ENCODE assay signal across 13 cellular contexts in the genomic region with DNA sequence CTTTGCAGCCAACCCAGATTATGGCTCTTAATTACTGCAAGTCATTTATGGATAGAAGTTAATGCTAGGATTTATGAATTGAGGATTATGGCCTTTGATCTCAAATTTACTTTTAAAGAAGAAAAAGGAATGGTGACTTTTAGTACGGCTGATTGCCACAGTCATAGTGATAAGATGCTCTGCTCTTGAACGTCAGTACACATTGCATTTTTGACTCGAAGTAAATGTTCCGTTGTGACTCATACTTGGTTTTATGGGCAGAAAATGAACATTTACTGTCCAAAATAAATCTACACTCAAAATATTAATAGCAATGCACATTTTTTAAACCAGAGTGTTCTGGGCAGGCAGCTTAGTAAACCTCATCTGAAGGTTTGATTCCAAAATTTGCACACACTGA. TPM values are rescaled to one million over a fixed set of nuclear protein-coding genes. Genes with fewer than 3 reads are reported as not detected.
DNase-seq lines count a peak whose midpoint lies in the region; ATAC-seq and TF ChIP-seq lines count a peak whose summit lies in the region.
"Had no signal": no experiment of that assay in that cellular context is flagged by ENCODE, and none has a peak within 500 bp of the region (broad histone marks: within the 10 kb centered on the region; RNA-seq: fewer than 3 reads in every experiment).

No MANE protein-coding gene starts in this region.

- POLR2A ChIA-PET in SK-N-SH (lab: Yijun Ruan, JAX), result no interaction called here

- H3K9ac ChIP-seq in SK-N-SH, result peak overlapping the region; percentile 82

- H3K27ac ChIP-seq in SK-N-SH (ENCODE audit: low read depth in 2 of 2, low read length in 1 of 2), result peak overlapping the region; percentile 82 to 91; a peak in 3 of 4 replicates
- peak overlapping the region; percentile 99 for H3K27ac ChIP-seq in osteoblast (ENCODE audit: low read depth, low read length)
- H3K27ac ChIP-seq: C4-2B had no signal

- H3K27me3 ChIP-seq in SK-N-SH (ENCODE audit: insufficient read depth) (no peaks in the 10 kb centered on the region), osteoblast (ENCODE audit: insufficient read depth, low read length) (no peaks in the 10 kb centered on the region)

- TF ChIP-seq EP300 in SK-N-SH (IDR thresholded peaks at IDR 0.05; ENCODE audit: borderline replicate concordance in 1 of 2, low read depth in 1 of 2, low read length in 1 of 2), result no peak

- DNase-seq in EH (ENCODE audit: low read depth) (peak; percentile 83), SK-N-SH (no peak), fibroblast of gingiva (ENCODE audit: low read depth) (peak; percentile 81), osteoblast (ENCODE audit: insufficient read length, low spot score, missing footprints) (no peak), NCI-H2107 (lab: John Stamatoyannopoulos, UW) (no peak), GM03348 (ENCODE audit: low spot score) (no peak)
- DNase-seq: activated CD8-positive, alpha-beta memory T cell treated with anti-CD3 and anti-CD28 coated beads for 24 hours; activated naive CD8-positive, alpha-beta T cell treated with anti-CD3 and anti-CD28 coated beads, Interleukin-2, amount 10 ng/mL, durations not matched to agents 7 days and 5 days; NCI-H1930 had no signal

- H3K36me3 ChIP-seq in SK-N-SH (replicated peaks in 1 of 2; ENCODE audit: control insufficient read depth in 1 of 2, insufficient read depth in 2 of 2, low read length in 1 of 2) (peaks cover 0 to 8% of the 10 kb centered on the region in 2 experiments), osteoblast (ENCODE audit: insufficient read depth, low read length) (peaks cover 8% of the 10 kb centered on the region)

- H4K20me1 ChIP-seq in SK-N-SH (ENCODE audit: insufficient read depth), result no peaks in the 10 kb centered on the region
- no peaks in the 10 kb centered on the region for H4K20me1 ChIP-seq in osteoblast (ENCODE audit: insufficient read depth, low read length)

- H3K4me1 ChIP-seq in SK-N-SH (ENCODE audit: control insufficient read depth in 1 of 2, insufficient read depth in 2 of 2, low read depth in 1 of 2, low read length in 1 of 2) (peaks cover 0 to 10% of the 10 kb centered on the region in 2 experiments; a peak in 3 of 4 replicates), osteoblast (ENCODE audit: insufficient read depth, low read length) (peaks cover 59% of the 10 kb centered on the region)

- CTCF ChIA-PET in SK-N-SH (lab: Yijun Ruan, JAX), result interaction anchor here (4.5 kb wide), 1 partner anchor 32 kb away, joined by 25 read pairs; no protein-coding TSS in a partner anchor

- no peak for TF ChIP-seq RAD21 in SK-N-SH (IDR thresholded peaks at IDR 0.05; ENCODE audit: low read length)

- WGBS in SK-N-SH (ENCODE audit: low lambda C conversion rate), result 12% methylated on average over 4 of the region's 4 CpGs

- H3K4me2 ChIP-seq in SK-N-SH (peak overlapping the region; percentile 84), osteoblast (ENCODE audit: insufficient read depth, low read length) (peak overlapping the region; percentile 89)

- no peaks in the 10 kb centered on the region for H3K9me3 ChIP-seq in SK-N-SH
- H3K9me3 ChIP-seq in osteoblast (ENCODE audit: low read depth, low read length), result no peaks in the 10 kb centered on the region

- ATAC-seq in GM21390 (IDR thresholded peaks at IDR 0.05; ENCODE audit: unreplicated experiment), result no peak
- no peak for ATAC-seq in GM19467 (IDR thresholded peaks at IDR 0.05; ENCODE audit: unreplicated experiment)
- ATAC-seq: HepG2 had no signal

- H3K4me3 ChIP-seq in SK-N-SH (ENCODE audit: low read depth in 2 of 2, low read length in 1 of 2) (peak overlapping the region; percentile 34 to 81; a peak in 3 of 4 replicates), osteoblast (ENCODE audit: insufficient read depth, low read length) (peak overlapping the region; percentile 86)

- TF ChIP-seq CTCF in SK-N-SH (IDR thresholded peaks at IDR 0.05) (no peak), osteoblast (IDR thresholded peaks at IDR 0.05; ENCODE audit: extremely low read depth, low read depth, low read length) (no peak)

- H3K79me2 ChIP-seq in SK-N-SH (ENCODE audit: insufficient read depth), result peaks cover 75% of the 10 kb centered on the region
- H3K79me2 ChIP-seq in osteoblast (ENCODE audit: insufficient read depth, low read length), result peaks cover 48% of the 10 kb centered on the region

- H3K9me2 ChIP-seq in SK-N-SH, result no peaks in the 10 kb centered on the region

- H2AFZ ChIP-seq in SK-N-SH (ENCODE audit: low read depth), result no peak overlapping the region
- H2AFZ ChIP-seq in osteoblast (ENCODE audit: low read length), result no peak overlapping the region

- peaks cover 40% of the 10 kb centered on the region for H3F3A ChIP-seq in SK-N-SH (replicated peaks; ENCODE audit: insufficient read depth)

TF ChIP-seq in SK-N-SH, 30 proteins besides CTCF, POLR2A, EP300 and RAD21 (continues in another document):
- TF ChIP-seq NFIC (IDR thresholded peaks at IDR 0.05; ENCODE audit: borderline replicate concordance) (peak; percentile 9; the same call in 1 of the 2 replicates), EZH2phosphoT487 (IDR thresholded peaks at IDR 0.05; ENCODE audit: borderline replicate concordance, low read depth) (no peak), ELF1 (IDR thresholded peaks at IDR 0.05) (no peak), FOSL2 (IDR thresholded peaks at IDR 0.05; ENCODE audit: borderline replicate concordance, low read depth) (peak; percentile 51; the same call in 1 of the 2 replicates), FOXJ3 (CRISPR knock-in tag; IDR thresholded peaks at IDR 0.05) (no peak), JUND (IDR thresholded peaks at IDR 0.05) (peak; percentile 24; the same call in 1 of the 2 replicates), RXRA (IDR thresholded peaks at IDR 0.05; ENCODE audit: borderline replicate concordance, low read depth) (no peak), RFX5 (IDR thresholded peaks at IDR 0.05; ENCODE audit: low read length) (no peak), REST (IDR thresholded peaks at IDR 0.05; ENCODE audit: low read depth, low read length) (no peak), POLR2AphosphoS5 (IDR thresholded peaks at IDR 0.05; ENCODE audit: low read depth, low read length) (no peak), TAF1 (IDR thresholded peaks at IDR 0.05; ENCODE audit: borderline replicate concordance, low read depth, low read length) (no peak), SMC3 (IDR thresholded peaks at IDR 0.05; ENCODE audit: low read depth, low read length) (no peak), GABPA (IDR thresholded peaks at IDR 0.05; ENCODE audit: low read depth) (no peak), TCF12 (IDR thresholded peaks at IDR 0.05) (peak; percentile 14; the same call in 1 of the 2 replicates), MEF2A (IDR thresholded peaks at IDR 0.05; ENCODE audit: borderline replicate concordance, low read depth) (no peak), GATA2 (CRISPR knock-in tag; IDR thresholded peaks at IDR 0.05) (no peak), FOXM1 (IDR thresholded peaks at IDR 0.05; ENCODE audit: low read depth) (no peak), NRF1 (IDR thresholded peaks at IDR 0.05; ENCODE audit: low read depth, low read length) (no peak), SIN3A (IDR thresholded peaks at IDR 0.05; ENCODE audit: borderline replicate concordance, low read depth, low read length) (no peak; the same call in 1 of the 2 replicates), RCOR1 (IDR thresholded peaks at IDR 0.05; ENCODE audit: low read length) (no peak), PBX3 (IDR thresholded peaks at IDR 0.05) (peak; percentile 11; the same call in 1 of the 2 replicates)
- TF ChIP-seq, protein P1, sequence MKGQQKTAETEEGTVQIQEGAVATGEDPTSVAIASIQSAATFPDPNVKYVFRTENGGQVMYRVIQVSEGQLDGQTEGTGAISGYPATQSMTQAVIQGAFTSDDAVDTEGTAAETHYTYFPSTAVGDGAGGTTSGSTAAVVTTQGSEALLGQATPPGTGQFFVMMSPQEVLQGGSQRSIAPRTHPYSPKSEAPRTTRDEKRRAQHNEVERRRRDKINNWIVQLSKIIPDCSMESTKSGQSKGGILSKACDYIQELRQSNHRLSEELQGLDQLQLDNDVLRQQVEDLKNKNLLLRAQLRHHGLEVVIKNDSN (IDR thresholded peaks at IDR 0.05; ENCODE audit: borderline replicate concordance, low read depth), result no peak

RNA-seq across cellular contexts. Expression of gene ADAMTSL1, which starts 0.8 kb away (rescaled TPM):
- polyA plus RNA-seq in SK-N-SH (2012; rRNA removed), result 114 and 163 TPM in 2 replicates
- 59.3 and 94.0 TPM in 2 replicates for polyA plus RNA-seq in SK-N-SH (2012; cell fraction: cytosol; rRNA removed)
- 215 and 304 TPM in 2 replicates for polyA plus RNA-seq in SK-N-SH (2012; cell fraction: nucleus; rRNA removed)
- total RNA-seq in osteoblast, result 54.3 and 70.1 TPM in 2 replicates
- total RNA-seq: activated naive CD8-positive, alpha-beta T cell treated with anti-CD3 and anti-CD28 coated beads, Interleukin-2, amount 10 ng/mL, durations not matched to agents 7 days and 5 days; HepG2 had no signal
- polyA plus RNA-seq: HepG2 had no signal

Comparison
In these comparisons a context has a peak if more than half of its experiments do, and no peak if none do; other contexts are left out.
1. DNase-seq: peak in EH (single experiment) and fibroblast of gingiva (single experiment); none in SK-N-SH (single experiment), osteoblast (single experiment), NCI-H2107 (single experiment) and GM03348 (single experiment).